In the genomic region with DNA sequence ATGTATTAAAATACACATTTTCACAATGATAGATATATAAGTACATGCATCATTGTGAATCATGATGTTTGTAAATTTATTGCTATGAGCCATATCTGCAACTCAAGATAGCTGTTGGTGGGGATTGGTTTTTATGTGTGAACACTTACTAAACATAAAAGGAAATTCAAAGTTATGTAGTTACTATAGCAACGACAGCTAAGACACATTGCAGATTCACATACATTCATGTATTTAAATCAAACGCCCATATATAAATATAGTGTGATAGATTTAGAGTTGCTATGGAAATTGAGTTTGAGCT, we compare ENCODE assay signal across 25 cellular contexts.
DNase-seq lines count a peak whose midpoint lies in the region; ATAC-seq, FAIRE-seq and TF ChIP-seq lines count a peak whose summit lies in the region.
"Had no signal": no experiment of that assay in that cellular context is flagged by ENCODE, and none has a peak within 500 bp of the region (broad histone marks: within the 10 kb centered on the region; RNA-seq: fewer than 3 reads in every experiment).

No MANE protein-coding gene starts in this region.

- no peaks in the 10 kb centered on the region for H3K9me3 Mint-ChIP-seq in activated T-cell treated with anti-CD3 and anti-CD28 coated beads, Interleukin-2, amount 50 U/mL, for 24 hours
- no peaks in the 10 kb centered on the region for H3K9me3 Mint-ChIP-seq in natural killer cell treated with Interleukin-12 subunit alpha and Interleukin-12 subunit beta and Interleukin-15 and Interleukin-18, amount 100 ng/mL, for 72 hours
- H3K9me3 Mint-ChIP-seq: activated CD4-positive, alpha-beta memory T cell treated with anti-CD3 and anti-CD28 coated beads, Interleukin-2, amount 10 ng/mL, durations not matched to agents 7 days and 5 days had no signal

- DNase-seq in activated T-cell treated with anti-CD3 and anti-CD28 coated beads, Interleukin-2, amount 50 U/mL, for 24 hours: no peak
- DNase-seq in activated T-cell treated with anti-CD3 and anti-CD28 coated beads, Interleukin-2, amount 50 U/mL, for 48 hours: no peak
- DNase-seq in OCI-M1 (lab: John Stamatoyannopoulos, UW) (peak; percentile 55), K562 (ENCODE audit: extremely low read depth in 1 of 4, low spot score in 3 of 4) (no peak), BE2C (no peak), DMS114 treated with DMSO at 0.1 percent for 48 hours (lab: John Stamatoyannopoulos, UW; ENCODE audit: unreplicated experiment) (no peak), middle frontal gyrus (ENCODE audit: extremely low spot score, low spot score) (no peak)
- DNase-seq in natural killer cell treated with Interleukin-12 subunit alpha and Interleukin-12 subunit beta and Interleukin-15 and Interleukin-18, amount 100 ng/mL, for 72 hours (ENCODE audit: low spot score): no peak
- DNase-seq: activated CD4-positive, alpha-beta memory T cell treated with anti-CD3 and anti-CD28 coated beads, Interleukin-2, amount 10 ng/mL, durations not matched to agents 7 days and 5 days; adrenal gland; DMS 273 treated with DMSO at 0.1 percent for 48 hours; GDM1; glutamatergic neuron; IMR-90; NCI-H524; nephron progenitor cell; NK-92 treated with Interleukin-12 subunit alpha and Interleukin-12 subunit beta, amount 100 ng/mL, for 24 hours; uterus had no signal

- POLR2A ChIA-PET in K562 (lab: Yijun Ruan, JAX): interaction anchor here (0.8 to 1.5 kb wide), 5 partner anchors 10 to 81 kb away, joined by 3 to 7 read pairs (median 3); no protein-coding TSS in a partner anchor

- CTCF ChIA-PET in K562 (lab: Yijun Ruan, JAX; ENCODE audit: low intra/inter-chr PET ratio): no interaction called here

- no peaks in the 10 kb centered on the region for H4K20me1 ChIP-seq in K562 (replicated peaks; ENCODE audit: control insufficient read depth, insufficient read depth, low read length)
- H4K20me1 ChIP-seq: BLaER1 treated with 17β-estradiol and CSF1 and Interleukin-3, amounts not matched to agents 10 nM and 100 nM had no signal

- no peak for FAIRE-seq in K562 (lab: Jason Lieb, UNC)
- FAIRE-seq: bronchial epithelial cell, GM18507, H54, RCC 7860 had no signal

- 12% methylated on average over 2 of the region's 2 CpGs for WGBS in K562 (ENCODE audit: insufficient coverage, low coverage, missing lambda C conversion rate)

- in situ Hi-C loops in K562 (cut with MboI): no loop called here

- peak overlapping the region; percentile 19; the same call in 1 of the 2 replicates for H3K4me2 ChIP-seq in K562 (ENCODE audit: insufficient read depth, low read length)
- H3K4me2 ChIP-seq: BLaER1 treated with 17β-estradiol and CSF1 and Interleukin-3, amounts not matched to agents 10 nM and 100 nM had no signal

- peak overlapping the region; percentile 53; the same call in 2 of the 3 replicates for H3K27ac ChIP-seq in K562 (ENCODE audit: extremely low read depth, low read depth, low read length)
- H3K27ac ChIP-seq: BLaER1 treated with 17β-estradiol and CSF1 and Interleukin-3, amounts not matched to agents 10 nM and 100 nM; suprapubic skin; uterus; VCaP had no signal

- 0 out of 2 replicates have a peak overlapping the region, but pooled peaks have one; percentile 35 for H2AFZ ChIP-seq in K562 (ENCODE audit: low read depth, low read length)

- H3K27me3 Mint-ChIP-seq in activated T-cell treated with anti-CD3 and anti-CD28 coated beads, Interleukin-2, amount 50 U/mL, for 24 hours: no peaks in the 10 kb centered on the region
- H3K27me3 Mint-ChIP-seq in natural killer cell treated with Interleukin-12 subunit alpha and Interleukin-12 subunit beta and Interleukin-15 and Interleukin-18, amount 100 ng/mL, for 72 hours: no peaks in the 10 kb centered on the region
- H3K27me3 Mint-ChIP-seq: activated CD4-positive, alpha-beta memory T cell treated with anti-CD3 and anti-CD28 coated beads, Interleukin-2, amount 10 ng/mL, durations not matched to agents 7 days and 5 days had no signal

- H3K9me3 ChIP-seq in K562 (replicated peaks; ENCODE audit: control insufficient read depth, insufficient read depth, low read depth, low read length) (peaks cover 4% of the 10 kb centered on the region; the same call in 1 of the 2 replicates), BE2C (no peaks in the 10 kb centered on the region)
- H3K9me3 ChIP-seq: suprapubic skin had no signal

- peaks cover 14 to 71% of the 10 kb centered on the region in 2 experiments; a peak in 4 of 5 replicates for H3K4me1 ChIP-seq in K562 (replicated peaks in 1 of 2; ENCODE audit: control insufficient read depth in 2 of 2, insufficient read depth in 2 of 2, low read length in 2 of 2)
- H3K4me1 ChIP-seq in BE2C: no peaks in the 10 kb centered on the region; the same call in 1 of the 2 replicates
- H3K4me1 ChIP-seq: BLaER1 treated with 17β-estradiol and CSF1 and Interleukin-3, amounts not matched to agents 10 nM and 100 nM; suprapubic skin; uterus had no signal

- no peak for ATAC-seq in K562
- peak; percentile 68 to 70 for ATAC-seq in natural killer cell treated with Interleukin-12 subunit alpha and Interleukin-12 subunit beta and Interleukin-15 and Interleukin-18, amount 100 ng/mL, for 72 hours

- peaks cover 45% of the 10 kb centered on the region for H3K36me3 Mint-ChIP-seq in activated T-cell treated with anti-CD3 and anti-CD28 coated beads, Interleukin-2, amount 50 U/mL, for 24 hours (ENCODE audit: low read depth)
- peaks cover 10% of the 10 kb centered on the region for H3K36me3 Mint-ChIP-seq in natural killer cell treated with Interleukin-12 subunit alpha and Interleukin-12 subunit beta and Interleukin-15 and Interleukin-18, amount 100 ng/mL, for 72 hours

- TF ChIP-seq EP300 in K562 (IDR thresholded peaks at IDR 0.05; ENCODE audit: low read length): no peak

- H3K9ac ChIP-seq in K562 (ENCODE audit: insufficient read depth in 1 of 2, low read depth in 2 of 2, low read length in 2 of 2): 0 out of 4 replicates have a peak overlapping the region, but pooled peaks of 1 of the 2 experiments have one; percentile 1
- H3K9ac ChIP-seq: BLaER1 treated with 17β-estradiol and CSF1 and Interleukin-3, amounts not matched to agents 10 nM and 100 nM had no signal

- H3K4me1 Mint-ChIP-seq in activated T-cell treated with anti-CD3 and anti-CD28 coated beads, Interleukin-2, amount 50 U/mL, for 24 hours (ENCODE audit: low read depth): peaks cover 68% of the 10 kb centered on the region
- peaks cover 40 to 59% of the 10 kb centered on the region in 2 donors for H3K4me1 Mint-ChIP-seq in natural killer cell treated with Interleukin-12 subunit alpha and Interleukin-12 subunit beta and Interleukin-15 and Interleukin-18, amount 100 ng/mL, for 72 hours (ENCODE audit: low read depth in 2 of 2)
- H3K4me1 Mint-ChIP-seq: activated CD4-positive, alpha-beta memory T cell treated with anti-CD3 and anti-CD28 coated beads, Interleukin-2, amount 10 ng/mL, durations not matched to agents 7 days and 5 days; nephron progenitor cell had no signal

- H3K36me3 ChIP-seq in K562 (ENCODE audit: control insufficient read depth, insufficient read depth, low read length) (peaks cover 7% of the 10 kb centered on the region; the same call in 2 of the 3 replicates), BE2C (no peaks in the 10 kb centered on the region)
- H3K36me3 ChIP-seq: suprapubic skin, uterus had no signal

- TF ChIP-seq CTCF in K562 (IDR thresholded peaks at IDR 0.05 in 2 of 3, conservative IDR thresholded peaks at IDR 0.05 in 1 of 3; ENCODE audit: insufficient read depth in 2 of 3, low read depth in 1 of 3, low read length in 3 of 3) (no peak), BE2C (IDR thresholded peaks at IDR 0.05; ENCODE audit: low read depth, low read length) (no peak)

- peaks cover 35% of the 10 kb centered on the region for H3K79me2 ChIP-seq in K562 (ENCODE audit: control insufficient read depth, insufficient read depth, low read length)

- no peak for TF ChIP-seq RAD21 in K562 (CRISPR knock-in tag; conservative IDR thresholded peaks at IDR 0.05 in 1 of 2, IDR thresholded peaks at IDR 0.05 in 1 of 2)

- H3K27ac Mint-ChIP-seq in activated T-cell treated with anti-CD3 and anti-CD28 coated beads, Interleukin-2, amount 50 U/mL, for 24 hours: peak overlapping the region; percentile 45
- H3K27ac Mint-ChIP-seq in natural killer cell treated with Interleukin-12 subunit alpha and Interleukin-12 subunit beta and Interleukin-15 and Interleukin-18, amount 100 ng/mL, for 72 hours: peak overlapping the region; percentile 51 to 65
- H3K27ac Mint-ChIP-seq: activated CD4-positive, alpha-beta memory T cell treated with anti-CD3 and anti-CD28 coated beads, Interleukin-2, amount 10 ng/mL, durations not matched to agents 7 days and 5 days; nephron progenitor cell had no signal

- no TSS peak for BruUV-seq in K562 (replicated peaks; lab: Mats Ljungman, UMichigan)

- intact Hi-C loops in K562 (cut with micrococcal nuclease): no loop called here

- H3K27me3 ChIP-seq in K562 (ENCODE audit: control insufficient read depth in 2 of 2, insufficient read depth in 2 of 2, low read length in 2 of 2) (no peaks in the 10 kb centered on the region), BE2C (no peaks in the 10 kb centered on the region)
- H3K27me3 ChIP-seq: adrenal gland; BLaER1 treated with 17β-estradiol and CSF1 and Interleukin-3, amounts not matched to agents 10 nM and 100 nM; suprapubic skin; uterus had no signal

- no peak overlapping the region for H3K4me3 ChIP-seq in K562
- no peak overlapping the region for H3K4me3 ChIP-seq in BE2C (ENCODE audit: low read depth, low read length)
- H3K4me3 ChIP-seq: adrenal gland; BLaER1 treated with 17β-estradiol and CSF1 and Interleukin-3, amounts not matched to agents 10 nM and 100 nM; suprapubic skin; uterus had no signal

- H3K4me3 Mint-ChIP-seq in activated T-cell treated with anti-CD3 and anti-CD28 coated beads, Interleukin-2, amount 50 U/mL, for 24 hours: no peak overlapping the region
- H3K4me3 Mint-ChIP-seq in natural killer cell treated with Interleukin-12 subunit alpha and Interleukin-12 subunit beta and Interleukin-15 and Interleukin-18, amount 100 ng/mL, for 72 hours: no peak overlapping the region
- H3K4me3 Mint-ChIP-seq: activated CD4-positive, alpha-beta memory T cell treated with anti-CD3 and anti-CD28 coated beads, Interleukin-2, amount 10 ng/mL, durations not matched to agents 7 days and 5 days; nephron progenitor cell had no signal

- no peak for TF ChIP-seq POLR2A in K562 (conservative IDR thresholded peaks at IDR 0.05)

- no peaks in the 10 kb centered on the region for H3K9me1 ChIP-seq in K562 (ENCODE audit: control insufficient read depth, insufficient read depth, low read length)
